In genomic region chr2:199682001-199682400, GRCh38 we compare ENCODE assay signal across 18 cellular contexts.
DNase-seq lines count a peak whose midpoint lies in the region; ATAC-seq and TF ChIP-seq lines count a peak whose summit lies in the region.
"Had no signal": no experiment of that assay in that cellular context is flagged by ENCODE, and none has a peak within 500 bp of the region (broad histone marks: within the 10 kb centered on the region; RNA-seq: fewer than 3 reads in every experiment).

No MANE protein-coding gene starts in this region.

- intact Hi-C loops in HCT116 (cut with micrococcal nuclease) (no loop called here), OCI-LY7 (cut with micrococcal nuclease; ENCODE audit: unreplicated experiment) (no loop called here), mucosa of descending colon (cut with DNase I, micrococcal nuclease) (no loop called here), upper lobe of right lung (cut with DNase I) (no loop called here)
- intact Hi-C loops in naive thymus-derived CD4-positive, alpha-beta T cell (cut with micrococcal nuclease), result no loop called here

- H3K4me3 ChIP-seq in BE2C (ENCODE audit: low read depth, low read length), result no peak overlapping the region
- H3K4me3 ChIP-seq in HCT116 (replicated peaks in 1 of 2; ENCODE audit: low read depth in 1 of 2, low read length in 2 of 2), result no peak overlapping the region
- no peak overlapping the region for H3K4me3 ChIP-seq in OCI-LY7 (ENCODE audit: low read depth, low read length, poor library complexity, severe bottlenecking)
- no peak overlapping the region for H3K4me3 ChIP-seq in mucosa of descending colon
- no peak overlapping the region for H3K4me3 ChIP-seq in naive thymus-derived CD4-positive, alpha-beta T cell (ENCODE audit: low read length)
- H3K4me3 ChIP-seq in upper lobe of right lung, result no peak overlapping the region
- H3K4me3 ChIP-seq: A549, BLaER1, GM23338 had no signal

- no peaks in the 10 kb centered on the region for H3K36me3 Mint-ChIP-seq in naive thymus-derived CD4-positive, alpha-beta T cell
- H3K36me3 Mint-ChIP-seq: CD14-positive monocyte; CD4-positive, alpha-beta memory T cell had no signal

- no peak overlapping the region for H3K9ac ChIP-seq in HCT116 (ENCODE audit: low read length)
- H3K9ac ChIP-seq: BLaER1, KMS-11 had no signal

- RAD21 ChIA-PET in HCT116 (lab: Charles Lee; ENCODE audit: low non-redundant PET in 1 of 2, low total read pairs in 2 of 2, uncharacterized antibody in 2 of 2, unreplicated experiment in 2 of 2), result no interaction called here

- no peak overlapping the region for H3K4me2 ChIP-seq in HCT116 (ENCODE audit: low read length)
- no peak overlapping the region for H3K4me2 ChIP-seq in OCI-LY7 (ENCODE audit: low read length)
- H3K4me2 ChIP-seq: A549, BLaER1, GM23338, KMS-11 had no signal

- H3K9me3 ChIP-seq in BE2C, result no peaks in the 10 kb centered on the region
- H3K9me3 ChIP-seq in HCT116 (ENCODE audit: control insufficient read depth in 1 of 2, insufficient read depth in 1 of 2, low read depth in 1 of 2, low read length in 2 of 2), result no peaks in the 10 kb centered on the region
- no peaks in the 10 kb centered on the region for H3K9me3 ChIP-seq in OCI-LY7 (ENCODE audit: low read length)
- H3K9me3 ChIP-seq in mucosa of descending colon, result no peaks in the 10 kb centered on the region
- H3K9me3 ChIP-seq in naive thymus-derived CD4-positive, alpha-beta T cell (ENCODE audit: control insufficient read depth in 2 of 3, low read length in 3 of 3), result no peaks in the 10 kb centered on the region
- no peaks in the 10 kb centered on the region for H3K9me3 ChIP-seq in upper lobe of right lung
- H3K9me3 ChIP-seq: A549, BLaER1 had no signal

- no peak for TF ChIP-seq POLR2A in HCT116 (IDR thresholded peaks at IDR 0.05; ENCODE audit: borderline replicate concordance, extremely low read depth, insufficient read depth, insufficient read length)

- TF ChIP-seq RAD21 in HCT116 (IDR thresholded peaks at IDR 0.05; ENCODE audit: low read depth), result no peak

- H3K79me2 ChIP-seq in HCT116 (ENCODE audit: insufficient read depth, low read length) (no peaks in the 10 kb centered on the region), OCI-LY7 (ENCODE audit: insufficient read depth, low read depth, low read length) (no peaks in the 10 kb centered on the region)

- no peak overlapping the region for H3K27ac ChIP-seq in HCT116 (ENCODE audit: low read depth, low read length)
- H3K27ac ChIP-seq in OCI-LY7 (ENCODE audit: low read depth, low read length, poor library complexity, severe bottlenecking), result no peak overlapping the region
- H3K27ac ChIP-seq in naive thymus-derived CD4-positive, alpha-beta T cell (ENCODE audit: low read depth, low read length), result no peak overlapping the region
- H3K27ac ChIP-seq in upper lobe of right lung, result no peak overlapping the region
- H3K27ac ChIP-seq: 22Rv1, A549, BLaER1, KMS-11 had no signal

- peaks cover 9 to 21% (median 15%) of the 10 kb centered on the region in 5 donors for H3K27me3 Mint-ChIP-seq in naive thymus-derived CD4-positive, alpha-beta T cell

- H2AFZ ChIP-seq in HCT116 (ENCODE audit: low read depth, low read length, poor library complexity, severe bottlenecking), result no peak overlapping the region
- H2AFZ ChIP-seq in OCI-LY7 (ENCODE audit: low read length), result no peak overlapping the region
- H2AFZ ChIP-seq: GM23338 had no signal

- H3K9me3 Mint-ChIP-seq in naive thymus-derived CD4-positive, alpha-beta T cell, result no peaks in the 10 kb centered on the region
- H3K9me3 Mint-ChIP-seq: GM23338 had no signal

- H3K9me2 ChIP-seq in HCT116 (ENCODE audit: insufficient read depth) (no peaks in the 10 kb centered on the region), OCI-LY7 (ENCODE audit: insufficient read depth, low read length) (0 out of 2 replicates have a peak, but pooled peaks cover 4% of the 10 kb centered on the region)

- POLR2A ChIA-PET in HCT116 (lab: Charles Lee) (no interaction called here), OCI-LY7 (lab: Charles Lee) (no interaction called here)
- POLR2A ChIA-PET in naive thymus-derived CD4-positive, alpha-beta T cell (lab: Charles Lee), result no interaction called here

- H3K36me3 ChIP-seq in BE2C (no peaks in the 10 kb centered on the region), HCT116 (ENCODE audit: control insufficient read depth in 1 of 2, insufficient read depth in 2 of 2, low read length in 2 of 2) (no peaks in the 10 kb centered on the region), OCI-LY7 (ENCODE audit: insufficient read depth, low read length) (no peaks in the 10 kb centered on the region), mucosa of descending colon (ENCODE audit: low read depth) (no peaks in the 10 kb centered on the region), upper lobe of right lung (no peaks in the 10 kb centered on the region)
- H3K36me3 ChIP-seq in naive thymus-derived CD4-positive, alpha-beta T cell (ENCODE audit: control insufficient read depth in 2 of 3, insufficient read depth in 3 of 3, low read length in 3 of 3), result no peaks in the 10 kb centered on the region
- H3K36me3 ChIP-seq: BLaER1 had no signal

- TF ChIP-seq CTCF in BE2C (IDR thresholded peaks at IDR 0.05; ENCODE audit: low read depth, low read length) (0 out of 2 replicates have a peak, but pooled peaks have one; percentile 2), HCT116 (IDR thresholded peaks at IDR 0.05 in 2 of 3, conservative IDR thresholded peaks at IDR 0.05 in 1 of 3; ENCODE audit: borderline replicate concordance in 1 of 3, insufficient read depth in 1 of 3, low read depth in 2 of 3, low read length in 2 of 3) (peak in 2 of 3 experiments; percentile 17 to 24; a peak in 1 of 6 replicates), OCI-LY7 (conservative IDR thresholded peaks at IDR 0.05; ENCODE audit: low read length) (0 out of 2 replicates have a peak, but pooled peaks have one; percentile 17), mucosa of descending colon (IDR thresholded peaks at IDR 0.05) (no peak), upper lobe of right lung (IDR thresholded peaks at IDR 0.05) (no peak)

- no peak for DNase-seq in BE2C
- no peak for DNase-seq in HCT116 (ENCODE audit: low read depth, low spot score)
- DNase-seq in OCI-LY7 (ENCODE audit: low spot score), result no peak
- DNase-seq in mucosa of descending colon, result no peak
- DNase-seq in naive thymus-derived CD4-positive, alpha-beta T cell, result no peak
- no peak for DNase-seq in upper lobe of right lung
- DNase-seq in NCI-H1436 (lab: John Stamatoyannopoulos, UW), result no peak
- DNase-seq: AML-193; CD4-positive, alpha-beta memory T cell; DMS79 treated with DMSO at 0.1 percent for 48 hours; GF-D8; HCEC 1CT had no signal

- peaks cover 8 to 31% (median 16%) of the 10 kb centered on the region in 7 donors for H3K4me1 Mint-ChIP-seq in naive thymus-derived CD4-positive, alpha-beta T cell

- H3K4me3 Mint-ChIP-seq in naive thymus-derived CD4-positive, alpha-beta T cell, result no peak overlapping the region
- H3K4me3 Mint-ChIP-seq: CD14-positive monocyte; CD4-positive, alpha-beta memory T cell; GM23338 had no signal

- peaks cover 6% of the 10 kb centered on the region for H3K27me3 ChIP-seq in BE2C
- H3K27me3 ChIP-seq in HCT116 (ENCODE audit: insufficient read depth, low read length), result no peaks in the 10 kb centered on the region
- no peaks in the 10 kb centered on the region for H3K27me3 ChIP-seq in naive thymus-derived CD4-positive, alpha-beta T cell (ENCODE audit: control insufficient read depth in 2 of 2, insufficient read depth in 2 of 2, low read length in 2 of 2)
- H3K27me3 ChIP-seq in upper lobe of right lung, result no peaks in the 10 kb centered on the region
- H3K27me3 ChIP-seq: BLaER1 had no signal

- H4K20me1 ChIP-seq in HCT116 (ENCODE audit: insufficient read depth) (no peaks in the 10 kb centered on the region; the same call in 1 of the 2 replicates), OCI-LY7 (ENCODE audit: insufficient read depth, low read length) (no peaks in the 10 kb centered on the region)
- H4K20me1 ChIP-seq: BLaER1 had no signal

- H3K27ac Mint-ChIP-seq in naive thymus-derived CD4-positive, alpha-beta T cell, result no peak overlapping the region
- H3K27ac Mint-ChIP-seq: CD14-positive monocyte; CD4-positive, alpha-beta memory T cell; GM23338 had no signal

- no TSS peak for BruUV-seq in HCT116 (replicated peaks; lab: Mats Ljungman, UMichigan)
- no TSS peak for BruUV-seq in OCI-LY7 (replicated peaks; lab: Mats Ljungman, UMichigan)

- H3K4me1 ChIP-seq in BE2C, result peaks cover 5% of the 10 kb centered on the region
- H3K4me1 ChIP-seq in HCT116 (ENCODE audit: control insufficient read depth in 1 of 2, insufficient read depth in 2 of 2, low read length in 2 of 2), result no peaks in the 10 kb centered on the region
- no peaks in the 10 kb centered on the region for H3K4me1 ChIP-seq in OCI-LY7 (ENCODE audit: insufficient read depth, low read length, poor library complexity, severe bottlenecking)
- peaks cover 5% of the 10 kb centered on the region for H3K4me1 ChIP-seq in mucosa of descending colon (ENCODE audit: low read depth)
- peaks cover 0 to 17% of the 10 kb centered on the region in 2 donors for H3K4me1 ChIP-seq in naive thymus-derived CD4-positive, alpha-beta T cell (ENCODE audit: control insufficient read depth in 2 of 2, insufficient read depth in 2 of 2, low read length in 2 of 2)
- H3K4me1 ChIP-seq in upper lobe of right lung, result no peaks in the 10 kb centered on the region
- H3K4me1 ChIP-seq: BLaER1 had no signal

- CTCF ChIA-PET in HCT116 (lab: Charles Lee) (no interaction called here), OCI-LY7 (lab: Charles Lee; ENCODE audit: unreplicated experiment) (no interaction called here)
- CTCF ChIA-PET in naive thymus-derived CD4-positive, alpha-beta T cell (lab: Charles Lee), result no interaction called here

- peak; percentile 47; the same call in 1 of the 2 replicates for ATAC-seq in HCT116
- peak; percentile 8 for ATAC-seq in mucosa of descending colon
- ATAC-seq in naive thymus-derived CD4-positive, alpha-beta T cell, result no peak
- ATAC-seq in upper lobe of right lung, result no peak
- ATAC-seq: A549, GM23338 had no signal

TF ChIP-seq in HCT116, 20 proteins besides CTCF, POLR2A, EP300 and RAD21 (continues in another document):
- TF ChIP-seq MAX (IDR thresholded peaks at IDR 0.05), result no peak

Comparison
In these comparisons a context has a peak if more than half of its experiments do, and no peak if none do; other contexts are left out.
1. CTCF ChIP-seq: peak in BE2C (single experiment), HCT116 (2 of 3) and OCI-LY7 (single experiment); none in mucosa of descending colon (single experiment) and upper lobe of right lung (single experiment).
2. ATAC-seq: peak in HCT116 (single experiment) and mucosa of descending colon (single experiment); none in naive thymus-derived CD4-positive, alpha-beta T cell (single experiment) and upper lobe of right lung (single experiment).